ENCODE assay signal across 8 cellular contexts in genomic region chr14:102317564-102318248, GRCh38. TPM values are rescaled to one million over a fixed set of nuclear protein-coding genes. Genes with fewer than 3 reads are reported as not detected.
A peak's percentile ranks its signal among the peaks of the same experiment; 100 is the strongest.
DNase-seq lines count a peak whose midpoint lies in the region; ATAC-seq and TF ChIP-seq lines count a peak whose summit lies in the region.

No MANE protein-coding gene starts in this region.

- H3K9me3 ChIP-seq in SJSA1 (replicated peaks) (no peaks in the 10 kb centered on the region), muscle layer of colon (ENCODE audit: low read length) (no peaks in the 10 kb centered on the region)
- no peaks in the 10 kb centered on the region for H3K9me3 ChIP-seq in effector memory CD4-positive, alpha-beta T cell (ENCODE audit: control insufficient read depth, low read length)

- peak; percentile 44; the same call in 1 of the 2 replicates for TF ChIP-seq CTCF in KMS-11 (conservative IDR thresholded peaks at IDR 0.05; ENCODE audit: low read depth, low read length)

- peak overlapping the region; percentile 83 for H3K4me2 ChIP-seq in KMS-11

- peak overlapping the region; percentile 63 for H3K9ac ChIP-seq in KMS-11
- H3K9ac ChIP-seq in muscle layer of colon (ENCODE audit: low read length) = peak overlapping the region; percentile 3

- H3K36me3 ChIP-seq in KMS-11 (ENCODE audit: insufficient read depth) (no peaks in the 10 kb centered on the region), SJSA1 (peaks cover 7% of the 10 kb centered on the region), muscle layer of colon (ENCODE audit: insufficient read depth, low read length) (no peaks in the 10 kb centered on the region)
- no peaks in the 10 kb centered on the region for H3K36me3 ChIP-seq in effector memory CD4-positive, alpha-beta T cell (ENCODE audit: control insufficient read depth, insufficient read depth, low read length)

- DNase-seq in DMS53 treated with DMSO at 0.1 percent for 48 hours (lab: John Stamatoyannopoulos, UW; ENCODE audit: unreplicated experiment) (peak; percentile 45), SJSA1 (ENCODE audit: low read depth in 1 of 2, low spot score in 2 of 2) (no peak), H4 (ENCODE audit: low spot score) (no peak)
- no peak for DNase-seq in effector memory CD4-positive, alpha-beta T cell
- DNase-seq in activated CD8-positive, alpha-beta memory T cell treated with anti-CD3 and anti-CD28 coated beads for 24 hours = no peak

- H3K27ac ChIP-seq in KMS-11 (peak overlapping the region; percentile 74), SJSA1 (no peak overlapping the region), muscle layer of colon (ENCODE audit: low read depth, low read length) (peak overlapping the region; percentile 74)
- H3K27ac ChIP-seq in effector memory CD4-positive, alpha-beta T cell (ENCODE audit: insufficient read depth, low read length, poor library complexity, severe bottlenecking) = peak overlapping the region; percentile 58

- H2AFZ ChIP-seq in KMS-11 (ENCODE audit: low read depth) = peak overlapping the region; percentile 80

- H3K79me2 ChIP-seq in KMS-11 (ENCODE audit: insufficient read depth, low read depth) = peaks cover 6% of the 10 kb centered on the region; the same call in 1 of the 2 replicates

- ATAC-seq in HG03442 (IDR thresholded peaks at IDR 0.05; ENCODE audit: unreplicated experiment) = no peak

- H3K4me3 ChIP-seq in KMS-11 (IDR thresholded peaks at IDR 0.05; ENCODE audit: insufficient read depth, low read depth, low read length) = no peak overlapping the region
- peak overlapping the region; percentile 45 for H3K4me3 ChIP-seq in SJSA1
- peak overlapping the region; percentile 52 for H3K4me3 ChIP-seq in effector memory CD4-positive, alpha-beta T cell (ENCODE audit: insufficient read depth, low read depth, low read length, poor library complexity, severe bottlenecking)
- H3K4me3 ChIP-seq in muscle layer of colon (ENCODE audit: low read depth in 1 of 2, low read length in 2 of 2) = peak overlapping the region; percentile 38 to 80

- H4K20me1 ChIP-seq in KMS-11 (ENCODE audit: insufficient read depth) = no peaks in the 10 kb centered on the region

- H3K4me1 ChIP-seq in KMS-11 (ENCODE audit: low read depth, poor library complexity, severe bottlenecking) = peaks cover 30% of the 10 kb centered on the region
- peaks cover 27% of the 10 kb centered on the region for H3K4me1 ChIP-seq in SJSA1 (replicated peaks)
- peaks cover 41% of the 10 kb centered on the region for H3K4me1 ChIP-seq in effector memory CD4-positive, alpha-beta T cell (ENCODE audit: control insufficient read depth, insufficient read depth, low read length, poor library complexity, severe bottlenecking)
- peaks cover 18% of the 10 kb centered on the region for H3K4me1 ChIP-seq in muscle layer of colon (ENCODE audit: insufficient read depth, low read length)

- H3K27me3 ChIP-seq in KMS-11 (ENCODE audit: insufficient read depth, low read depth) (no peaks in the 10 kb centered on the region), SJSA1 (replicated peaks) (no peaks in the 10 kb centered on the region), muscle layer of colon (ENCODE audit: control insufficient read depth in 1 of 2, insufficient read depth in 2 of 2, low read length in 2 of 2) (no peaks in the 10 kb centered on the region)
- H3K27me3 ChIP-seq in effector memory CD4-positive, alpha-beta T cell (replicated peaks; ENCODE audit: control insufficient read depth, insufficient read depth, low read length, poor library complexity, severe bottlenecking) = no peaks in the 10 kb centered on the region

RNA-seq across cellular contexts. Expression of gene ZNF839, which starts 1.8 kb away (rescaled TPM):
- 4.6 and 7.4 TPM in 2 replicates for total RNA-seq in SJSA1 (2014; rRNA removed; shearing (Covaris generic))
- total RNA-seq in H4 (2014; rRNA removed; shearing (Covaris generic)) = 2.7 and 5.0 TPM in 2 replicates

RNA-seq across cellular contexts. Expression of gene MOK, which starts 12.7 kb away (rescaled TPM):
- total RNA-seq in SJSA1 (2014; rRNA removed; shearing (Covaris generic)) = 2.7 and 12.1 TPM in 2 replicates
- 1.6 and 2.0 TPM in 2 replicates for total RNA-seq in H4 (2014; rRNA removed; shearing (Covaris generic))

RNA-seq across cellular contexts. Expression of gene CINP, which starts 45.0 kb away (rescaled TPM):
- 50.8 and 60.9 TPM in 2 replicates for total RNA-seq in SJSA1 (2014; rRNA removed; shearing (Covaris generic))
- 24.4 and 51.8 TPM in 2 replicates for total RNA-seq in H4 (2014; rRNA removed; shearing (Covaris generic))

RNA-seq across cellular contexts. Expression of gene TECPR2, which starts 45.0 kb away (rescaled TPM):
- 4.0 and 4.8 TPM in 2 replicates for total RNA-seq in SJSA1 (2014; rRNA removed; shearing (Covaris generic))
- total RNA-seq in H4 (2014; rRNA removed; shearing (Covaris generic)) = 3.0 and 3.6 TPM in 2 replicates
